Comparison of ENCODE assay signal across 8 cellular contexts in the genomic region with DNA sequence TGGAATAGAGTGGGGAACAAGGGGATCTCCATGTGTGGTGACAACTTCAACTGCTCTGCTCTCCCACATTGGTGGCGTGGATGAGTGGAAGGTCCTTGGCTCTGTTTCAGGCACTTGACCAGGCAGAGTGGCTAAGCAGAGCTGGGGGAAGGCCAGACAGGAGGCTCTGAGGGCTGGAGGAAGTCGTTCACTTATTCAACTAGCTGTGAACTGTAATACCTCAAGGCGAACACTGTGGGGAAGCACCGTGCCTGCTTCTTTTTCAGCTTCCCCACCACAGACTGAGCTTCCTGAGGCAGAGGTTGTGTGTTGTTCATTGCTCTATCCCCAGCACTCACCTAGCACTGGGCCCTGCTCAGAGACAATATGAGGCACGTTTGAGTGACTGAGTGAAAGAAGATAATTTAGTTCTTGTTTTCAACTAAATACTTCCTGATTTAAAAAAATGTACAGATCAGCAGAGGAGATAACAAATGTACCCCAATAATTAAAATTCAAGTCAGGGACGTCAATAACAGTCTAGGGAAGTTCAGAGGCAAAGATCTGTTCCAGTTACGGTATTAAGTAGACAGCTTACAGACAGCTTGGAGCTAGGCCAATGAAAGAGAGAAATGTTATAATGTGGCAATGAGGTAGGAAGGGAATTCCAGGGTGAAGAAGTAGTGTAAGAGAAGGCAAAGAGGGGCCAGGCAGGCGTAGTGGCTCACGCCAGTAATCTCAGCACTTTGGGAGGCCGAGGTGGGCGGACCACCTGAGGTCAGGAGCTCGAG. TPM values are rescaled to one million over a fixed set of nuclear protein-coding genes. Genes with fewer than 3 reads are reported as not detected.
DNase-seq lines count a peak whose midpoint lies in the region; ATAC-seq and TF ChIP-seq lines count a peak whose summit lies in the region.

No MANE protein-coding gene starts in this region.

- H3K4me3 ChIP-seq in AG04449 (ENCODE audit: low read depth, low read length): no peak overlapping the region
- H3K4me3 ChIP-seq in fibroblast of mammary gland (ENCODE audit: control insufficient read depth, low read depth, low read length): no peak overlapping the region

- ATAC-seq in GM18511 (IDR thresholded peaks at IDR 0.05; ENCODE audit: unreplicated experiment): peak; percentile 36

- H3K9me3 ChIP-seq in KOPT-K1 (ENCODE audit: insufficient read depth, low read length, poor library complexity, severe bottlenecking): no peaks in the 10 kb centered on the region

- H3K36me3 ChIP-seq in KOPT-K1 (ENCODE audit: insufficient read depth, low read length): no peaks in the 10 kb centered on the region

- POLR2A ChIA-PET in AG04449 (lab: Yijun Ruan, JAX): interaction anchor here (0.5 to 1.6 kb wide), 3 partner anchors 21 to 194 kb away, joined by 3 to 5 read pairs (median 4); a partner anchor contains a TSS

- CTCF ChIA-PET in AG04449 (lab: Yijun Ruan, JAX): interaction anchor here (0.6 to 25.0 kb wide), 42 partner anchors 8 to 425 kb away, joined by 3 to 454 read pairs (median 4); a partner anchor contains a TSS

- no peak for DNase-seq in AG04449 (ENCODE audit: low read depth, low spot score)
- peak; percentile 69 for DNase-seq in RPMI8226
- DNase-seq in activated T-helper 1 cell treated with Interleukin-2 at 50 U/mL for 16 hours (ENCODE audit: low read depth): peak; percentile 52
- DNase-seq in fibroblast of mammary gland (ENCODE audit: low read depth): peak; percentile 84
- DNase-seq in nucleus accumbens (lab: John Stamatoyannopoulos, UW): peak in 43 of 56 donors; percentile 9 to 79 (median 40)
- peak; percentile 70 for DNase-seq in ureter (ENCODE audit: low spot score)

- peak; percentile 74 for TF ChIP-seq CTCF in AG04449 (IDR thresholded peaks at IDR 0.05; ENCODE audit: insufficient read depth, low read length, missing control alignments)
- TF ChIP-seq CTCF in fibroblast of mammary gland (conservative IDR thresholded peaks at IDR 0.05; ENCODE audit: control insufficient read depth, insufficient read depth, low read depth, low read length): peak; percentile 76

- peak overlapping the region; percentile 54 for H3K27ac ChIP-seq in KOPT-K1 (ENCODE audit: low read depth, low read length, poor library complexity, severe bottlenecking)

RNA-seq across cellular contexts. Expression of a gene that starts 34.7 kb away (rescaled TPM):
- total RNA-seq in ureter: 74.5 TPM
